ENCODE assay signal across 8 cellular contexts in the genomic region with DNA sequence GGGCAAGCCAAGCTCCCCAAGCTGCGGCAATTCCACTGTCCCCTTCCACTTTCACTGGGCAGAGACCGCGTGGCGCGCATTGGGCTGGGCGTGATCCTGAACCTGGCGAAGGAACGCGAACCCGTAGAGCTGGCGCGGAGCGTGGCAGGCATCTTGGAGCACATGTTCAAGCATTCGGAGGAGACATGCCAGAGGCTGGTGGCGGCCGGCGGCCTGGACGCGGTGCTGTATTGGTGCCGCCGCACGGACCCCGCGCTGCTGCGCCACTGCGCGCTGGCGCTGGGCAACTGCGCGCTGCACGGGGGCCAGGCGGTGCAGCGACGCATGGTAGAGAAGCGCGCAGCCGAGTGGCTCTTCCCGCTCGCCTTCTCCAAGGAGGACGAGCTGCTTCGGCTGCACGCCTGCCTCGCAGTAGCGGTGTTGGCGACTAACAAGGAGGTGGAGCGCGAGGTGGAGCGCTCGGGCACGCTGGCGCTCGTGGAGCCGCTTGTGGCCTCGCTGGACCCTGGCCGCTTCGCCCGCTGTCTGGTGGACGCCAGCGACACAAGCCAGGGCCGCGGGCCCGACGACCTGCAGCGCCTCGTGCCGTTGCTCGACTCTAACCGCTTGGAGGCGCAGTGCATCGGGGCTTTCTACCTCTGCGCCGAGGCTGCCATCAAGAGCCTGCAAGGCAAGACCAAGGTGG. TPM values are rescaled to one million over a fixed set of nuclear protein-coding genes. Genes with fewer than 3 reads are reported as not detected.
A peak's percentile ranks its signal among the peaks of the same experiment; 100 is the strongest.
DNase-seq lines count a peak whose midpoint lies in the region; ATAC-seq and TF ChIP-seq lines count a peak whose summit lies in the region.
"Had no signal": no experiment of that assay in that cellular context is flagged by ENCODE, and none has a peak within 500 bp of the region (broad histone marks: within the 10 kb centered on the region; RNA-seq: fewer than 3 reads in every experiment).

No MANE protein-coding gene starts in this region.

- peak; percentile 77 for ATAC-seq in GM23338
- ATAC-seq in GM21390 (IDR thresholded peaks at IDR 0.05; ENCODE audit: unreplicated experiment) = no peak

- no TSS peak for BruUV-seq in A673 (replicated peaks; lab: Mats Ljungman, UMichigan)

- H3K4me1 ChIP-seq in GM23338 (ENCODE audit: insufficient read depth) (peaks cover 11% of the 10 kb centered on the region; the same call in 1 of the 2 replicates), A673 (ENCODE audit: insufficient read depth, low read length, poor library complexity, severe bottlenecking) (no peaks in the 10 kb centered on the region)

- H3K4me2 ChIP-seq in GM23338 = peak overlapping the region; percentile 78

- intact Hi-C loops in A673 (cut with micrococcal nuclease; ENCODE audit: unreplicated experiment) = no loop called here

- no peaks in the 10 kb centered on the region for H3K36me3 ChIP-seq in GM23338 (ENCODE audit: insufficient read depth)
- no peaks in the 10 kb centered on the region for H3K36me3 ChIP-seq in A673 (ENCODE audit: insufficient read depth, low read length, poor library complexity, severe bottlenecking)

- H4K20me1 ChIP-seq in GM23338 (replicated peaks; ENCODE audit: insufficient read depth) = no peaks in the 10 kb centered on the region

- no peak overlapping the region for H3K27ac Mint-ChIP-seq in GM23338
- no peak overlapping the region for H3K27ac Mint-ChIP-seq in activated naive CD4-positive, alpha-beta T cell treated with anti-CD3 and anti-CD28 coated beads, Interleukin-2, amount 50 U/mL, for 24 hours

- no peaks in the 10 kb centered on the region; the same call in 2 of the 3 replicates for H3K36me3 Mint-ChIP-seq in GM23338 (ENCODE audit: low read depth)
- H3K36me3 Mint-ChIP-seq in activated naive CD4-positive, alpha-beta T cell treated with anti-CD3 and anti-CD28 coated beads, Interleukin-2, amount 50 U/mL, for 24 hours = peaks cover 6% of the 10 kb centered on the region

- peaks cover 11% of the 10 kb centered on the region for H3K4me1 Mint-ChIP-seq in GM23338
- H3K4me1 Mint-ChIP-seq in activated naive CD4-positive, alpha-beta T cell treated with anti-CD3 and anti-CD28 coated beads, Interleukin-2, amount 50 U/mL, for 24 hours = peaks cover 34% of the 10 kb centered on the region

- DNase-seq in GM23338 (ENCODE audit: low spot score) = peak; percentile 94
- DNase-seq in iPS-NIHi11 (ENCODE audit: low spot score) = peak; percentile 74
- peak; percentile 18 for DNase-seq in stimulated activated CD4-positive, alpha-beta T cell treated with anti-CD3 and anti-CD28 coated beads, Interleukin-4, amount 100 ng/mL, for 24 hours
- DNase-seq in A673 (ENCODE audit: low spot score) = no peak
- no peak for DNase-seq in cerebellar nuclear complex (lab: John Stamatoyannopoulos, UW)
- DNase-seq: NK-92 treated with Interleukin-12 subunit alpha and Interleukin-12 subunit beta, amount 100 ng/mL, for 24 hours had no signal

- 0 out of 2 replicates have a peak, but pooled peaks cover 7% of the 10 kb centered on the region for H3F3A ChIP-seq in GM23338 (replicated peaks; ENCODE audit: low read depth)

- H3K27me3 ChIP-seq in GM23338 (ENCODE audit: insufficient read depth) (peaks cover 70% of the 10 kb centered on the region), A673 (replicated peaks; ENCODE audit: insufficient read depth, low read depth, low read length, poor library complexity) (no peaks in the 10 kb centered on the region)

- peak overlapping the region; percentile 59 for H3K4me3 Mint-ChIP-seq in GM23338
- peak overlapping the region; percentile 49 for H3K4me3 Mint-ChIP-seq in activated naive CD4-positive, alpha-beta T cell treated with anti-CD3 and anti-CD28 coated beads, Interleukin-2, amount 50 U/mL, for 24 hours

- TF ChIP-seq CTCF in GM23338 (conservative IDR thresholded peaks at IDR 0.05; ENCODE audit: low read depth in 2 of 2) (peak; percentile 68 to 94), A673 (conservative IDR thresholded peaks at IDR 0.05; ENCODE audit: low read depth, low read length) (no peak)

- H3K9me3 Mint-ChIP-seq in GM23338 = no peaks in the 10 kb centered on the region; the same call in 2 of the 3 replicates
- H3K9me3 Mint-ChIP-seq in activated naive CD4-positive, alpha-beta T cell treated with anti-CD3 and anti-CD28 coated beads, Interleukin-2, amount 50 U/mL, for 24 hours = no peaks in the 10 kb centered on the region

- H3K27ac ChIP-seq in GM23338 (ENCODE audit: low read depth) (no peak overlapping the region), A673 (ENCODE audit: low read depth, low read length, poor library complexity, severe bottlenecking) (no peak overlapping the region)

- no peaks in the 10 kb centered on the region for H3K9me2 ChIP-seq in GM23338 (ENCODE audit: insufficient read depth)

- CTCF ChIA-PET in A673 (lab: Charles Lee) = no interaction called here

- peak overlapping the region; percentile 52 for H3K4me3 ChIP-seq in GM23338
- H3K4me3 ChIP-seq in A673 (ENCODE audit: low read depth, low read length, poor library complexity, severe bottlenecking) = no peak overlapping the region

- no peaks in the 10 kb centered on the region for H3K79me2 ChIP-seq in GM23338 (replicated peaks; ENCODE audit: insufficient read depth)

- H2AFZ ChIP-seq in GM23338 = peak overlapping the region; percentile 90

- H3K9me3 ChIP-seq in A673 (ENCODE audit: low read depth, low read length, poor library complexity, severe bottlenecking) = no peaks in the 10 kb centered on the region

- H3K27me3 Mint-ChIP-seq in GM23338 (ENCODE audit: insufficient read depth, low read depth, poor library complexity) = peaks cover 65% of the 10 kb centered on the region
- no peaks in the 10 kb centered on the region for H3K27me3 Mint-ChIP-seq in activated naive CD4-positive, alpha-beta T cell treated with anti-CD3 and anti-CD28 coated beads, Interleukin-2, amount 50 U/mL, for 24 hours

- POLR2A ChIA-PET in A673 (lab: Charles Lee; ENCODE audit: low non-redundant PET) = no interaction called here

TF ChIP-seq in GM23338, 12 proteins besides CTCF, POLR2A, EP300 and RAD21:
- TF ChIP-seq POLR2AphosphoS5 (IDR thresholded peaks at IDR 0.05; ENCODE audit: low read depth) (0 out of 2 replicates have a peak, but pooled peaks have one; percentile 19), REST (IDR thresholded peaks at IDR 0.05; ENCODE audit: unreplicated experiment) (no peak)
TF ChIP-seq in GM23338: peak in this region for 1.

RNA-seq across cellular contexts. Expression of gene SARM1, which starts 9.8 kb away (rescaled TPM):
- total RNA-seq in GM23338 (2014; rRNA removed; shearing (Covaris generic)) = 10.4 and 15.3 TPM in 2 replicates
- 0.89 and 1.4 TPM in 2 replicates for polyA plus RNA-seq in GM23338 (2016; fragmentation: Nextera tagmentation; extraction: Ambion mirVana)
- total RNA-seq in A673 (2021) = 37.7 and 47.1 TPM in 2 replicates

RNA-seq across cellular contexts. Expression of gene VTN, which starts 11.2 kb away (rescaled TPM):
- total RNA-seq in GM23338 (2014; rRNA removed; shearing (Covaris generic)) = 0.35 TPM in 1 of 2 replicates, not detected in the other
- 0.16 and 0.17 TPM in 2 replicates for polyA plus RNA-seq in GM23338 (2016; fragmentation: Nextera tagmentation; extraction: Ambion mirVana)
- total RNA-seq in A673 (2021) = 0.26 TPM in 1 of 2 replicates, not detected in the other

RNA-seq across cellular contexts. Expression of gene SEBOX, which starts 16.3 kb away (rescaled TPM):
- not detected in 2 replicates for total RNA-seq in GM23338 (2014; rRNA removed; shearing (Covaris generic))
- polyA plus RNA-seq in GM23338 (2016; fragmentation: Nextera tagmentation; extraction: Ambion mirVana) = not detected in 2 replicates
- not detected in 2 replicates for total RNA-seq in A673 (2021)

RNA-seq across cellular contexts. Expression of gene POLDIP2, which starts 24.0 kb away (rescaled TPM):
- 70.6 and 77.1 TPM in 2 replicates for total RNA-seq in GM23338 (2014; rRNA removed; shearing (Covaris generic))
- 40.7 and 45.7 TPM in 2 replicates for polyA plus RNA-seq in GM23338 (2016; fragmentation: Nextera tagmentation; extraction: Ambion mirVana)
- total RNA-seq in A673 (2021) = 115 TPM in 2 replicates

RNA-seq across cellular contexts. Expression of gene SLC46A1, which starts 24.7 kb away (rescaled TPM):
- total RNA-seq in GM23338 (2014; rRNA removed; shearing (Covaris generic)) = 12.5 and 12.7 TPM in 2 replicates
- 3.3 TPM in 2 replicates for polyA plus RNA-seq in GM23338 (2016; fragmentation: Nextera tagmentation; extraction: Ambion mirVana)
- total RNA-seq in A673 (2021) = 4.4 and 6.4 TPM in 2 replicates

Comparison
In these comparisons a context has a peak if more than half of its experiments do, and no peak if none do; other contexts are left out.
1. DNase-seq: peak in GM23338 (single experiment), iPS-NIHi11 (single experiment) and stimulated activated CD4-positive, alpha-beta T cell treated with anti-CD3 and anti-CD28 coated beads, Interleukin-4, amount 100 ng/mL, for 24 hours (single experiment); none in A673 (single experiment) and cerebellar nuclear complex (0 of 2).